In genomic region chr7:12719978-12720377, GRCh38 we compare ENCODE assay signal across 9 cellular contexts. TPM values are rescaled to one million over a fixed set of nuclear protein-coding genes. Genes with fewer than 3 reads are reported as not detected.
DNase-seq lines count a peak whose midpoint lies in the region; ATAC-seq, FAIRE-seq and TF ChIP-seq lines count a peak whose summit lies in the region.
"Had no signal": no experiment of that assay in that cellular context is flagged by ENCODE, and none has a peak within 500 bp of the region (broad histone marks: within the 10 kb centered on the region; RNA-seq: fewer than 3 reads in every experiment).

No MANE protein-coding gene starts in this region.

- peak overlapping the region; percentile 31 for H3K27ac Mint-ChIP-seq in astrocyte (ENCODE audit: unreplicated experiment)

- DNase-seq in heart right ventricle (no peak), cardiac septum (ENCODE audit: low spot score) (no peak), astrocyte (ENCODE audit: low read depth) (no peak), lung microvascular endothelial cell (ENCODE audit: low read depth in 2 of 2) (peak; percentile 82 to 85), NCI-H2227 treated with DMSO at 0.1 percent for 48 hours (lab: John Stamatoyannopoulos, UW) (no peak), PC-9 (no peak)
- DNase-seq: anterior cingulate cortex had no signal

- H3K9me3 ChIP-seq in heart right ventricle (no peaks in the 10 kb centered on the region), astrocyte (ENCODE audit: insufficient read depth, low read depth, low read length) (no peaks in the 10 kb centered on the region), PC-9 (ENCODE audit: insufficient read depth, low read depth) (no peaks in the 10 kb centered on the region)

- 37 to 53% methylated on average over 6 of the region's 6 CpGs for WGBS in heart right ventricle, 2 donors
- 67% methylated on average over 6 of the region's 6 CpGs for WGBS in urinary bladder

- H2AFZ ChIP-seq in astrocyte (ENCODE audit: low read depth, low read length) (no peak overlapping the region), PC-9 (no peak overlapping the region)

- intact Hi-C loops in heart right ventricle (cut with DNase I) (no loop called here), cardiac septum (cut with DNase I) (no loop called here), PC-9 (cut with micrococcal nuclease; ENCODE audit: unreplicated experiment) (no loop called here)

- H3K9ac ChIP-seq in astrocyte (ENCODE audit: low read length) = no peak overlapping the region

- H3K4me3 Mint-ChIP-seq in astrocyte (ENCODE audit: unreplicated experiment) = no peak overlapping the region

- H3K4me1 ChIP-seq in heart right ventricle = peaks cover 3 to 66% (median 45%) of the 10 kb centered on the region in 9 donors
- H3K4me1 ChIP-seq in astrocyte (ENCODE audit: insufficient read depth, low read length) = peaks cover 18% of the 10 kb centered on the region
- no peaks in the 10 kb centered on the region for H3K4me1 ChIP-seq in urinary bladder (ENCODE audit: insufficient read depth)
- peaks cover 15% of the 10 kb centered on the region for H3K4me1 ChIP-seq in PC-9 (replicated peaks; ENCODE audit: insufficient read depth)

- POLR2A ChIA-PET in PC-9 (lab: Charles Lee; ENCODE audit: unreplicated experiment) = interaction anchor here (0.6 kb wide), 1 partner anchor 348 kb away, joined by 3 read pairs; no protein-coding TSS in a partner anchor

- no peak for FAIRE-seq in astrocyte (lab: Jason Lieb, UNC)

- H3K4me3 ChIP-seq in heart right ventricle (peak overlapping the region in 1 of 10 donors; percentile 0), astrocyte (ENCODE audit: insufficient read depth, low read depth, low read length) (no peak overlapping the region), urinary bladder (ENCODE audit: low read depth, low read length) (no peak overlapping the region), PC-9 (no peak overlapping the region)

- TF ChIP-seq CTCF in heart right ventricle (IDR thresholded peaks at IDR 0.05) = no peak
- TF ChIP-seq CTCF in astrocyte (IDR thresholded peaks at IDR 0.05; ENCODE audit: insufficient read depth, low read depth, low read length) = no peak
- TF ChIP-seq CTCF in PC-9 (conservative IDR thresholded peaks at IDR 0.05) = no peak

- no peaks in the 10 kb centered on the region for H3K36me3 Mint-ChIP-seq in astrocyte (ENCODE audit: low read depth, unreplicated experiment)

- H3K27me3 ChIP-seq in heart right ventricle = no peaks in the 10 kb centered on the region
- no peaks in the 10 kb centered on the region for H3K27me3 ChIP-seq in astrocyte (ENCODE audit: insufficient read depth, low read length)
- H3K27me3 ChIP-seq in PC-9 (ENCODE audit: insufficient read depth, low read depth) = no peaks in the 10 kb centered on the region

- H3K4me1 Mint-ChIP-seq in astrocyte (ENCODE audit: low read depth, unreplicated experiment) = peaks cover 35% of the 10 kb centered on the region

- H3K79me2 ChIP-seq in astrocyte (ENCODE audit: insufficient read depth, low read length) = no peaks in the 10 kb centered on the region
- no peaks in the 10 kb centered on the region for H3K79me2 ChIP-seq in PC-9 (ENCODE audit: low read depth)

- no peaks in the 10 kb centered on the region for H3F3A ChIP-seq in PC-9 (ENCODE audit: insufficient read depth, low read depth)

- no peaks in the 10 kb centered on the region for H3K9me2 ChIP-seq in PC-9 (ENCODE audit: insufficient read depth)

- H3K27ac ChIP-seq in heart right ventricle (peak overlapping the region; percentile 3 to 87 (median 66)), astrocyte (ENCODE audit: low read depth, low read length) (peak overlapping the region; percentile 51), urinary bladder (ENCODE audit: low read depth) (peak overlapping the region; percentile 5), PC-9 (no peak overlapping the region)

- H3K9me3 Mint-ChIP-seq in astrocyte (ENCODE audit: unreplicated experiment) = no peaks in the 10 kb centered on the region

- ATAC-seq in heart right ventricle = peak in 4 of 8 donors; percentile 10 to 20 (median 13)
- ATAC-seq in GM18873 (IDR thresholded peaks at IDR 0.05; ENCODE audit: low FRiP score, unreplicated experiment) = no peak

- no peaks in the 10 kb centered on the region for H3K36me3 ChIP-seq in heart right ventricle
- no peaks in the 10 kb centered on the region for H3K36me3 ChIP-seq in astrocyte (ENCODE audit: insufficient read depth, low read length)
- no peaks in the 10 kb centered on the region for H3K36me3 ChIP-seq in urinary bladder (ENCODE audit: insufficient read depth)
- H3K36me3 ChIP-seq in PC-9 (ENCODE audit: low read depth) = no peaks in the 10 kb centered on the region

- H4K20me1 ChIP-seq in astrocyte (ENCODE audit: insufficient read depth, low read length) (no peaks in the 10 kb centered on the region), PC-9 (ENCODE audit: insufficient read depth) (no peaks in the 10 kb centered on the region)

- H3K4me2 ChIP-seq in astrocyte (ENCODE audit: low read length) = peak overlapping the region; percentile 31
- no peak overlapping the region for H3K4me2 ChIP-seq in PC-9

- no peaks in the 10 kb centered on the region for H3K27me3 Mint-ChIP-seq in astrocyte (ENCODE audit: low read depth, unreplicated experiment)

- no TSS peak for BruUV-seq in PC-9 (replicated peaks; lab: Mats Ljungman, UMichigan)

- CTCF ChIA-PET in PC-9 (lab: Charles Lee) = interaction anchor here (0.7 kb wide), 1 partner anchor 715 kb away, joined by 3 read pairs; no protein-coding TSS in a partner anchor

RNA-seq across cellular contexts. Expression of gene ARL4A, which starts 32.5 kb away (rescaled TPM):
- total RNA-seq in heart right ventricle (10 to 100 TPM in 8 of 10 donors, 1 to 10 TPM in 2; 6.9 to 21.4 (median 12.9) TPM), cardiac septum (17.7 TPM), astrocyte (34.6 and 47.0 TPM in 2 replicates), lung microvascular endothelial cell (173 and 353 TPM in 2 replicates), urinary bladder (93.6 TPM), PC-9 (2021) (17.9 and 18.0 TPM in 2 replicates)
- polyA plus RNA-seq in heart right ventricle (10 to 100 TPM; 11.5 to 19.9 TPM), urinary bladder (37.2 TPM)

Comparison
In these comparisons a context has a peak if more than half of its experiments do, and no peak if none do; other contexts are left out.
1. DNase-seq: peak in lung microvascular endothelial cell (2 of 2); none in heart right ventricle (0 of 2), cardiac septum (single experiment), astrocyte (single experiment), NCI-H2227 treated with DMSO at 0.1 percent for 48 hours (single experiment) and PC-9 (0 of 2).